ENCODE assay signal across 1 cellular context in genomic region chr3:29226709-29227108, GRCh38.
TF ChIP-seq lines count a peak whose summit lies in the region.

No MANE protein-coding gene starts in this region.

TF ChIP-seq in SK-N-SH treated with all-trans-retinoic acid at 6 μM for 48 hours, 23 proteins besides CTCF, POLR2A, EP300 and RAD21 (continued from another document):
- TF ChIP-seq SNAI2 (CRISPR knock-in tag; IDR thresholded peaks at IDR 0.05) (no peak), OSR1 (CRISPR knock-in tag; IDR thresholded peaks at IDR 0.05) (no peak)
- TF ChIP-seq, protein P1, sequence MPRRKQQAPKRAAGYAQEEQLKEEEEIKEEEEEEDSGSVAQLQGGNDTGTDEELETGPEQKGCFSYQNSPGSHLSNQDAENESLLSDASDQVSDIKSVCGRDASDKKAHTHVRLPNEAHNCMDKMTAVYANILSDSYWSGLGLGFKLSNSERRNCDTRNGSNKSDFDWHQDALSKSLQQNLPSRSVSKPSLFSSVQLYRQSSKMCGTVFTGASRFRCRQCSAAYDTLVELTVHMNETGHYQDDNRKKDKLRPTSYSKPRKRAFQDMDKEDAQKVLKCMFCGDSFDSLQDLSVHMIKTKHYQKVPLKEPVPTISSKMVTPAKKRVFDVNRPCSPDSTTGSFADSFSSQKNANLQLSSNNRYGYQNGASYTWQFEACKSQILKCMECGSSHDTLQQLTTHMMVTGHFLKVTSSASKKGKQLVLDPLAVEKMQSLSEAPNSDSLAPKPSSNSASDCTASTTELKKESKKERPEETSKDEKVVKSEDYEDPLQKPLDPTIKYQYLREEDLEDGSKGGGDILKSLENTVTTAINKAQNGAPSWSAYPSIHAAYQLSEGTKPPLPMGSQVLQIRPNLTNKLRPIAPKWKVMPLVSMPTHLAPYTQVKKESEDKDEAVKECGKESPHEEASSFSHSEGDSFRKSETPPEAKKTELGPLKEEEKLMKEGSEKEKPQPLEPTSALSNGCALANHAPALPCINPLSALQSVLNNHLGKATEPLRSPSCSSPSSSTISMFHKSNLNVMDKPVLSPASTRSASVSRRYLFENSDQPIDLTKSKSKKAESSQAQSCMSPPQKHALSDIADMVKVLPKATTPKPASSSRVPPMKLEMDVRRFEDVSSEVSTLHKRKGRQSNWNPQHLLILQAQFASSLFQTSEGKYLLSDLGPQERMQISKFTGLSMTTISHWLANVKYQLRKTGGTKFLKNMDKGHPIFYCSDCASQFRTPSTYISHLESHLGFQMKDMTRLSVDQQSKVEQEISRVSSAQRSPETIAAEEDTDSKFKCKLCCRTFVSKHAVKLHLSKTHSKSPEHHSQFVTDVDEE (CRISPR knock-in tag; IDR thresholded peaks at IDR 0.05): no peak
TF ChIP-seq in SK-N-SH treated with all-trans-retinoic acid at 6 μM for 48 hours: peak in this region for 0.
